Comparison of ENCODE assay signal across 17 cellular contexts in the genomic region with DNA sequence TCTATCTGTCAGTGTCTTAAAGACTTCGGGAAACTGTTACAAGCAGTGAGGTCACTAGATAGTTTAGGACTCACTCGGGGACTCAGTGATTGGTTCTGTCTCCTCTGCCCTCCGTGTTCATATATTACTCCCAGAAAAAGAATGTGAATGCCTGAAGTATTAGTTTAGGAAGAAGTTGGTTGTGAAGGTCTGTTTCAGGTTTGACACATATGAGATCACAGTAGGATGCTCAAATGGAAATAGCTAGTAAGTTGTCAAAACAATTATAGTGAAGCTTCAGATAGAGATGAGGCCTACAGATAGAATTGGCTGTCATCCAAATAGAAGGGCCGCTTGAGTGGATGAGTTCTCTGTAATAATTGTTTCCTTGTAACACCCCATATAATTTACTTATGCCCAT.
DNase-seq lines count a peak whose midpoint lies in the region; ATAC-seq and TF ChIP-seq lines count a peak whose summit lies in the region.
"Had no signal": no experiment of that assay in that cellular context is flagged by ENCODE, and none has a peak within 500 bp of the region (broad histone marks: within the 10 kb centered on the region; RNA-seq: fewer than 3 reads in every experiment).

No MANE protein-coding gene starts in this region.

- in situ Hi-C loops in G401 (cut with HindIII; ENCODE audit: low sequenced_read_pairs) = no loop called here

- H3K4me3 Mint-ChIP-seq in activated T-helper 2 cell treated with anti-CD3 and anti-CD28 coated beads, Interferon-gamma antibody, Interleukin-2, Interleukin-4, amounts not matched to agents 10 μg/mL and 5 μg/mL and 100 μg/mL, durations not matched to agents 14 hours and 24 hours and 36 hours (ENCODE audit: low read depth) = no peak overlapping the region

- DNase-seq in AG04449 (ENCODE audit: low read depth, low spot score) = peak; percentile 65
- peak; percentile 76 for DNase-seq in G401 (ENCODE audit: low spot score)
- DNase-seq in NCI-H69 (lab: John Stamatoyannopoulos, UW) = peak; percentile 20
- DNase-seq in dedifferentiated amniotic fluid mesenchymal stem cell (ENCODE audit: extremely low spot score) = peak; percentile 49
- DNase-seq in DMS53 treated with DMSO at 0.1 percent for 48 hours (lab: John Stamatoyannopoulos, UW; ENCODE audit: unreplicated experiment) = no peak
- DNase-seq in GM19238 (ENCODE audit: insufficient read length, low spot score) = no peak
- DNase-seq in activated T-helper 2 cell treated with anti-CD3 and anti-CD28 coated beads, Interferon-gamma antibody, Interleukin-2, Interleukin-4, amounts not matched to agents 10 μg/mL and 5 μg/mL and 100 μg/mL, durations not matched to agents 14 hours and 24 hours and 36 hours (ENCODE audit: low spot score) = no peak
- DNase-seq: ACHN, activated gamma-delta T cell, colonic mucosa, GF-D8, GOT3, lower lobe of right lung, NCI-H1105, NCI-H2171 had no signal

- peaks cover 64% of the 10 kb centered on the region for H3K36me3 Mint-ChIP-seq in activated T-helper 2 cell treated with anti-CD3 and anti-CD28 coated beads, Interferon-gamma antibody, Interleukin-2, Interleukin-4, amounts not matched to agents 10 μg/mL and 5 μg/mL and 100 μg/mL, durations not matched to agents 14 hours and 24 hours and 36 hours (ENCODE audit: low read depth)

- H3K4me3 ChIP-seq in AG04449 (ENCODE audit: low read depth, low read length) = no peak overlapping the region
- H3K4me3 ChIP-seq: colonic mucosa, lower lobe of right lung had no signal

- POLR2A ChIA-PET in AG04449 (lab: Yijun Ruan, JAX) = no interaction called here

- H3K27me3 Mint-ChIP-seq in activated T-helper 2 cell treated with anti-CD3 and anti-CD28 coated beads, Interferon-gamma antibody, Interleukin-2, Interleukin-4, amounts not matched to agents 10 μg/mL and 5 μg/mL and 100 μg/mL, durations not matched to agents 14 hours and 24 hours and 36 hours (ENCODE audit: low read depth) = no peaks in the 10 kb centered on the region

- no peak overlapping the region for H3K27ac Mint-ChIP-seq in activated T-helper 2 cell treated with anti-CD3 and anti-CD28 coated beads, Interferon-gamma antibody, Interleukin-2, Interleukin-4, amounts not matched to agents 10 μg/mL and 5 μg/mL and 100 μg/mL, durations not matched to agents 14 hours and 24 hours and 36 hours

- TF ChIP-seq CTCF in AG04449 (IDR thresholded peaks at IDR 0.05; ENCODE audit: insufficient read depth, low read length, missing control alignments) = no peak

- CTCF ChIA-PET in AG04449 (lab: Yijun Ruan, JAX) = no interaction called here

- peaks cover 22% of the 10 kb centered on the region for H3K4me1 Mint-ChIP-seq in activated T-helper 2 cell treated with anti-CD3 and anti-CD28 coated beads, Interferon-gamma antibody, Interleukin-2, Interleukin-4, amounts not matched to agents 10 μg/mL and 5 μg/mL and 100 μg/mL, durations not matched to agents 14 hours and 24 hours and 36 hours (ENCODE audit: low read depth)

- no peak for ATAC-seq in HG02798 (IDR thresholded peaks at IDR 0.05; ENCODE audit: poor library complexity, unreplicated experiment)
- ATAC-seq: lower lobe of right lung, Right ventricle myocardium inferior had no signal

- intact Hi-C loops in activated T-helper 2 cell treated with anti-CD3 and anti-CD28 coated beads, Interferon-gamma antibody, Interleukin-2, Interleukin-4, amounts not matched to agents 10 μg/mL and 5 μg/mL and 100 μg/mL, durations not matched to agents 14 hours and 24 hours and 36 hours (cut with micrococcal nuclease) = no loop called here

- peaks cover 20% of the 10 kb centered on the region for H3K9me3 Mint-ChIP-seq in activated T-helper 2 cell treated with anti-CD3 and anti-CD28 coated beads, Interferon-gamma antibody, Interleukin-2, Interleukin-4, amounts not matched to agents 10 μg/mL and 5 μg/mL and 100 μg/mL, durations not matched to agents 14 hours and 24 hours and 36 hours

Comparison
In these comparisons a context has a peak if more than half of its experiments do, and no peak if none do; other contexts are left out.
1. DNase-seq: peak in AG04449 (single experiment), G401 (single experiment), NCI-H69 (single experiment) and dedifferentiated amniotic fluid mesenchymal stem cell (single experiment); none in DMS53 treated with DMSO at 0.1 percent for 48 hours (single experiment), GM19238 (single experiment) and activated T-helper 2 cell treated with anti-CD3 and anti-CD28 coated beads, Interferon-gamma antibody, Interleukin-2, Interleukin-4, amounts not matched to agents 10 μg/mL and 5 μg/mL and 100 μg/mL, durations not matched to agents 14 hours and 24 hours and 36 hours (single experiment).